8 cellular contexts compared by ENCODE assay signal in the genomic region with DNA sequence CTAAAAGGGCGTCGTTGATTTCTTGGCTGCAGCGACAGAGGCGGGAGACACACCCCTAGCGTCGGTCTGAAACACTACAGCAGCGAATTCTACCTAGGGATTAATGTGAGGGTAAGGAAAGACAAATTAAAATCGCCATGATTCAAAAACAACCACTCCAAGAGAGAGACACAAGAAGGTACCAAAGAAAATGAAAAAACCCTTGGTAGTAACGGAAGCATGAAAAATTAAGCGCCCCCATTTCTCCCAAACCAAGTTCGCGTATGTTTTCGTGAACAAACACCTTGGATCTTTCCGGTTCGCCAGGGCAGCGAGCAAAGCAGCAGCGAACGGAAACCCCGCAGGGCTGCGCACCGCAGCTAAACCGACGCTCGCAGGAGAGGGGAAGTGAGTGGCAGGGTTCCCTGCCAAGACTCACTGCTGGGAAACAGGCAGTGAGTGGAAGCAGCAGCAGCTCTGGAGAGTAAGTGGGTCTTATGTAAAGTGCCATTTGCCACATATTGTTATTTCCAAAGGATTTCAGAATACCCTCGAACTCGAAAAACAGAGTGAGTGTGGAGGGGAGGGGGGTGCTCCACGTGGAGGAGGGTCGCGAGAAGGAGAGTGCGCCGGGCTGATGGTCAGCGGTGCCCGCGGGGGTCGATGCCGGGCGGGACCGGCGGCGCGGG. TPM values are rescaled to one million over a fixed set of nuclear protein-coding genes. Genes with fewer than 3 reads are reported as not detected.
A peak's percentile ranks its signal among the peaks of the same experiment; 100 is the strongest.
DNase-seq lines count a peak whose midpoint lies in the region; ATAC-seq and TF ChIP-seq lines count a peak whose summit lies in the region.

No MANE protein-coding gene starts in this region.

- no peaks in the 10 kb centered on the region for H3K9me2 ChIP-seq in SU-DHL-6 (replicated peaks; ENCODE audit: insufficient read depth, low read length)

- H3K36me3 ChIP-seq in SU-DHL-6 (ENCODE audit: low read length) (no peaks in the 10 kb centered on the region), heart left ventricle (peaks cover 0 to 5% (median 0%) of the 10 kb centered on the region in 9 donors), prostate gland (no peaks in the 10 kb centered on the region), urinary bladder (ENCODE audit: insufficient read depth) (peaks cover 2% of the 10 kb centered on the region)

- intact Hi-C loops in heart left ventricle (cut with DNase I) (loop anchor here in 9 of 10 donors (1.0 to 10.0 kb wide), 10 partner anchors 36 to 189 kb away; a partner anchor contains a TSS), prostate gland (cut with DNase I) (no loop called here)

- DNase-seq in NCI-H128 (lab: John Stamatoyannopoulos, UW; ENCODE audit: unreplicated experiment) (peak; percentile 33), heart left ventricle (peak; percentile 71 to 79 (median 75)), prostate gland (ENCODE audit: low spot score) (peak; percentile 89)

- peak overlapping the region; percentile 86 for H3K4me2 ChIP-seq in SU-DHL-6 (ENCODE audit: low read depth, low read length, poor library complexity, severe bottlenecking)

- H3K4me1 ChIP-seq in heart left ventricle (peaks cover 9 to 73% (median 53%) of the 10 kb centered on the region in 12 donors), prostate gland (replicated peaks) (peaks cover 6% of the 10 kb centered on the region), urinary bladder (ENCODE audit: insufficient read depth) (peaks cover 3% of the 10 kb centered on the region)

- peaks cover 58% of the 10 kb centered on the region for H3K79me2 ChIP-seq in SU-DHL-6 (ENCODE audit: insufficient read depth, low read length)

- H3K27ac ChIP-seq in SU-DHL-6 (ENCODE audit: low read depth, low read length), result peak overlapping the region; percentile 91
- H3K27ac ChIP-seq in adipose tissue (ENCODE audit: low read depth, low read length), result peak overlapping the region; percentile 100
- peak overlapping the region; percentile 89 to 97 (median 94) for H3K27ac ChIP-seq in heart left ventricle
- peak overlapping the region; percentile 96 to 97 for H3K27ac ChIP-seq in prostate gland
- peak overlapping the region; percentile 98 for H3K27ac ChIP-seq in urinary bladder (ENCODE audit: low read depth)

- WGBS in adipose tissue, 3 donors, result 0 to 1% (median 1%) methylated on average over 38 to 41 of the region's 41 CpGs
- 0% methylated on average over 28 to 41 of the region's 41 CpGs for WGBS in heart left ventricle, 4 donors
- under 1% methylated on average over 41 of the region's 41 CpGs for WGBS in prostate gland
- under 1% methylated on average over 41 of the region's 41 CpGs for WGBS in urinary bladder

- H3K27me3 ChIP-seq in SU-DHL-6 (ENCODE audit: low read length) (no peaks in the 10 kb centered on the region), heart left ventricle (no peaks in the 10 kb centered on the region), prostate gland (replicated peaks; ENCODE audit: insufficient read depth) (no peaks in the 10 kb centered on the region)

- peaks cover 45% of the 10 kb centered on the region for H4K20me1 ChIP-seq in SU-DHL-6 (ENCODE audit: low read depth, low read length)

- H2AFZ ChIP-seq in SU-DHL-6 (ENCODE audit: low read depth, low read length, severe bottlenecking), result no peak overlapping the region

- peak overlapping the region; percentile 92 for H3K9ac ChIP-seq in SU-DHL-6 (ENCODE audit: low read length)

- H3F3A ChIP-seq in SU-DHL-6 (ENCODE audit: insufficient read depth), result peaks cover 5% of the 10 kb centered on the region; the same call in 1 of the 2 replicates

- H3K9me3 ChIP-seq in SU-DHL-6 (ENCODE audit: insufficient read depth, low read length) (no peaks in the 10 kb centered on the region), heart left ventricle (no peaks in the 10 kb centered on the region), prostate gland (no peaks in the 10 kb centered on the region)

- TF ChIP-seq POLR2A in heart left ventricle (IDR thresholded peaks at IDR 0.05) (no peak), prostate gland (IDR thresholded peaks at IDR 0.05) (peak; percentile 51)

- peak overlapping the region; percentile 69 for H3K4me3 ChIP-seq in SU-DHL-6 (ENCODE audit: insufficient read depth, low read length, poor library complexity, severe bottlenecking)
- H3K4me3 ChIP-seq in heart left ventricle, result peak overlapping the region; percentile 45 to 93 (median 80)
- peak overlapping the region; percentile 89 to 91 for H3K4me3 ChIP-seq in prostate gland
- peak overlapping the region; percentile 99 for H3K4me3 ChIP-seq in urinary bladder (ENCODE audit: low read depth, low read length)

- ATAC-seq in HG02759 (IDR thresholded peaks at IDR 0.05; ENCODE audit: unreplicated experiment) (peak; percentile 48), heart left ventricle (peak; percentile 53 to 69 (median 61))

- peak; percentile 78 for TF ChIP-seq CTCF in GM12872 (IDR thresholded peaks at IDR 0.05; ENCODE audit: insufficient read depth, low read depth, low read length)
- TF ChIP-seq CTCF in SU-DHL-6 (IDR thresholded peaks at IDR 0.05; ENCODE audit: insufficient read depth, low read length, poor library complexity, severe bottlenecking), result peak; percentile 84
- TF ChIP-seq CTCF in heart left ventricle (IDR thresholded peaks at IDR 0.05), result peak; percentile 47 to 78 (median 68)
- peak; percentile 65 to 85 (median 74) for TF ChIP-seq CTCF in prostate gland (IDR thresholded peaks at IDR 0.05)

RNA-seq across cellular contexts. Expression of a gene that starts 1.0 kb away (rescaled TPM):
- 10 to 100 TPM; 11.3 to 42.4 (median 27.0) TPM for polyA plus RNA-seq in adipose tissue
- total RNA-seq in heart left ventricle, result 10 to 100 TPM; 13.8 to 50.9 (median 35.3) TPM
- 10 to 100 TPM; 13.4 to 22.6 TPM for polyA plus RNA-seq in heart left ventricle
- 10 to 100 TPM; 31.3 to 34.9 TPM for total RNA-seq in prostate gland
- total RNA-seq in urinary bladder, result 75.2 TPM
- polyA plus RNA-seq in urinary bladder, result 31.3 TPM

Comparison
In these comparisons a context has a peak if more than half of its experiments do, and no peak if none do; other contexts are left out.
1. Peak in every context shown above with its lines: DNase-seq, ATAC-seq, H3K4me3 ChIP-seq and H3K27ac ChIP-seq.
2. DNase-seq: peak in every context shown above with its lines; median percentile 89 in prostate gland; 75 in heart left ventricle; 33 in NCI-H128.